In genomic region chr4:10088135-10089010, GRCh38 we compare ENCODE assay signal across 19 cellular contexts. TPM values are rescaled to one million over a fixed set of nuclear protein-coding genes. Genes with fewer than 3 reads are reported as not detected.
DNase-seq lines count a peak whose midpoint lies in the region; ATAC-seq, FAIRE-seq and TF ChIP-seq lines count a peak whose summit lies in the region.
"Had no signal": no experiment of that assay in that cellular context is flagged by ENCODE, and none has a peak within 500 bp of the region (broad histone marks: within the 10 kb centered on the region; RNA-seq: fewer than 3 reads in every experiment).

No MANE protein-coding gene starts in this region.

- H3K4me2 ChIP-seq in GM23248 (ENCODE audit: unreplicated experiment): no peak overlapping the region

- no peak overlapping the region for H3K4me3 Mint-ChIP-seq in CD4-positive, alpha-beta T cell

- TF ChIP-seq CTCF in CD4-positive, alpha-beta T cell (IDR thresholded peaks at IDR 0.05): no peak
- TF ChIP-seq CTCF in pancreas (IDR thresholded peaks at IDR 0.05): no peak

- no peaks in the 10 kb centered on the region; the same call in 1 of the 2 replicates for H4K20me1 ChIP-seq in GM23248 (ENCODE audit: insufficient read depth)

- peaks cover 100% of the 10 kb centered on the region for H3K79me2 ChIP-seq in GM23248 (ENCODE audit: insufficient read depth)
- H3K79me2 ChIP-seq: parathyroid adenoma had no signal

- no peak overlapping the region for H3K27ac ChIP-seq in CD4-positive, alpha-beta T cell (ENCODE audit: low read depth, low read length)
- H3K27ac ChIP-seq in epithelial cell of prostate (peak overlapping the region; percentile 46), pancreas (peak overlapping the region; percentile 39 to 51 (median 43)), GM23248 (no peak overlapping the region)
- H3K27ac ChIP-seq: parathyroid adenoma, SJSA1 had no signal

- POLR2A ChIA-PET in CD4-positive, alpha-beta T cell (lab: Charles Lee): interaction anchor here (0.5 to 1.3 kb wide), 2 partner anchors 29 to 1867 kb away, joined by 3 to 5 read pairs; partner anchors contain the start of gene WDR1

- H2AFZ ChIP-seq in GM23248: no peak overlapping the region
- H2AFZ ChIP-seq: parathyroid adenoma had no signal

- no peak for ATAC-seq in CD4-positive, alpha-beta T cell (ENCODE audit: poor library complexity)
- ATAC-seq in pancreas: no peak
- no peak for ATAC-seq in HG03135 (IDR thresholded peaks at IDR 0.05; ENCODE audit: unreplicated experiment)
- no peak for ATAC-seq in GM21619 (IDR thresholded peaks at IDR 0.05; ENCODE audit: unreplicated experiment)

- peaks cover 28% of the 10 kb centered on the region; the same call in 1 of the 2 replicates for H3F3A ChIP-seq in GM23248 (ENCODE audit: insufficient read depth)

- no peaks in the 10 kb centered on the region for H3K9me3 ChIP-seq in CD4-positive, alpha-beta T cell (ENCODE audit: control insufficient read depth, low read length)
- H3K9me3 ChIP-seq in pancreas: no peaks in the 10 kb centered on the region
- no peaks in the 10 kb centered on the region for H3K9me3 ChIP-seq in GM23248 (ENCODE audit: low read depth)
- H3K9me3 ChIP-seq: SJSA1, thoracic aorta had no signal

- in situ Hi-C loops in GM23248 (cut with MboI): no loop called here

- H3K4me1 ChIP-seq in pancreas: no peaks in the 10 kb centered on the region
- peaks cover 12% of the 10 kb centered on the region for H3K4me1 ChIP-seq in GM23248 (ENCODE audit: insufficient read depth)
- H3K4me1 ChIP-seq: parathyroid adenoma, SJSA1 had no signal

- peaks cover 25% of the 10 kb centered on the region for H3K4me1 Mint-ChIP-seq in CD4-positive, alpha-beta T cell (ENCODE audit: low read depth)

- H3K4me3 ChIP-seq in pancreas (no peak overlapping the region), GM23248 (no peak overlapping the region)
- H3K4me3 ChIP-seq: SJSA1, thoracic aorta had no signal

- peaks cover 98% of the 10 kb centered on the region for H3K36me3 Mint-ChIP-seq in CD4-positive, alpha-beta T cell (ENCODE audit: low read depth)

- no peak for DNase-seq in CD4-positive, alpha-beta T cell
- DNase-seq in HPDE6-E6E7 (ENCODE audit: extremely low spot score) (peak; percentile 86), epithelial cell of prostate (ENCODE audit: low read depth, low spot score) (peak; percentile 67), pancreas (peak in 2 of 6 donors; percentile 26 to 28), GM23248 (no peak)
- DNase-seq in activated effector memory CD4-positive, alpha-beta T cell treated with anti-CD3 and anti-CD28 coated beads, Interleukin-2, amount 50 U/mL, for 16 hours: no peak
- DNase-seq: activated CD4-positive, alpha-beta T cell treated with anti-CD3 and anti-CD28 coated beads for 4 hours; activated T-cell treated with anti-CD3 and anti-CD28 coated beads for 4 hours; DMS 273 treated with DMSO at 0.1 percent for 48 hours; NCI-H1694; NCI-H510A; T1000 had no signal

- CTCF ChIA-PET in CD4-positive, alpha-beta T cell (lab: Charles Lee): no interaction called here

- no peaks in the 10 kb centered on the region for H3K27me3 Mint-ChIP-seq in CD4-positive, alpha-beta T cell

- no peaks in the 10 kb centered on the region for H3K9me2 ChIP-seq in GM23248 (ENCODE audit: insufficient read depth)

- no peak overlapping the region for H3K9ac ChIP-seq in GM23248
- H3K9ac ChIP-seq: parathyroid adenoma had no signal

- FAIRE-seq in pancreas (lab: Jason Lieb, UNC): no peak
- FAIRE-seq: GM18507, islet of Langerhans had no signal

- no peaks in the 10 kb centered on the region for H3K27me3 ChIP-seq in CD4-positive, alpha-beta T cell (ENCODE audit: control insufficient read depth, insufficient read depth, low read length)
- H3K27me3 ChIP-seq in pancreas (no peaks in the 10 kb centered on the region), GM23248 (replicated peaks; ENCODE audit: insufficient read depth) (no peaks in the 10 kb centered on the region)
- H3K27me3 ChIP-seq: SJSA1 had no signal

- no peaks in the 10 kb centered on the region for H3K9me3 Mint-ChIP-seq in CD4-positive, alpha-beta T cell

- peak overlapping the region; percentile 24 for H3K27ac Mint-ChIP-seq in CD4-positive, alpha-beta T cell

- H3K36me3 ChIP-seq in pancreas (peaks cover 5 to 74% (median 45%) of the 10 kb centered on the region in 3 donors), GM23248 (ENCODE audit: low read depth) (peaks cover 79% of the 10 kb centered on the region)

- WGBS in pancreas, 2 donors: 91 to 92% methylated on average over 28 of the region's 28 CpGs
- WGBS in GM23248 (ENCODE audit: low coverage in 1 of 2, low lambda C conversion rate in 2 of 2, missing lambda C conversion rate in 2 of 2), 2 experiments: 86 to 88% methylated on average over 28 of the region's 28 CpGs

- intact Hi-C loops in CD4-positive, alpha-beta T cell (cut with DNase I, micrococcal nuclease): no loop called here
- intact Hi-C loops in pancreas (cut with DNase I): no loop called here

RNA-seq across cellular contexts. Expression of gene WDR1, which starts 28.2 kb away (rescaled TPM):
- 100 to 1,000 TPM; 197 to 198 TPM for total RNA-seq in CD4-positive, alpha-beta T cell
- total RNA-seq in pancreas: 100 to 1,000 TPM in 1 of 6 donors, 10 to 100 TPM in 5; 56.8 to 102 (median 62.9) TPM
- polyA plus RNA-seq in pancreas: 10 to 100 TPM; 30.0 to 43.3 TPM
- 471 and 487 TPM in 2 replicates for total RNA-seq in GM23248 (2014; rRNA removed; shearing (Covaris generic))
- 413 and 419 TPM in 2 replicates for polyA plus RNA-seq in GM23248 (2016; fragmentation: Nextera tagmentation; extraction: Ambion mirVana)

Comparison
In these comparisons a context has a peak if more than half of its experiments do, and no peak if none do; other contexts are left out.
1. DNase-seq: peak in HPDE6-E6E7 (single experiment) and epithelial cell of prostate (single experiment); none in CD4-positive, alpha-beta T cell (0 of 10), activated effector memory CD4-positive, alpha-beta T cell treated with anti-CD3 and anti-CD28 coated beads, Interleukin-2, amount 50 U/mL, for 16 hours (single experiment) and GM23248 (single experiment).
2. H3K27ac ChIP-seq: peak in epithelial cell of prostate (single experiment) and pancreas (4 of 4); none in CD4-positive, alpha-beta T cell (single experiment) and GM23248 (single experiment).